ENCODE assay signal across 9 cellular contexts in genomic region chr3:161069441-161070251, GRCh38. TPM values are rescaled to one million over a fixed set of nuclear protein-coding genes. Genes with fewer than 3 reads are reported as not detected.
DNase-seq lines count a peak whose midpoint lies in the region; ATAC-seq and TF ChIP-seq lines count a peak whose summit lies in the region.
"Had no signal": no experiment of that assay in that cellular context is flagged by ENCODE, and none has a peak within 500 bp of the region (broad histone marks: within the 10 kb centered on the region; RNA-seq: fewer than 3 reads in every experiment).

No MANE protein-coding gene starts in this region.

- ATAC-seq in GM19468 (IDR thresholded peaks at IDR 0.05; ENCODE audit: extremely low read depth, unreplicated experiment) (peak; percentile 91), HG03457 (IDR thresholded peaks at IDR 0.05; ENCODE audit: unreplicated experiment) (peak; percentile 96)
- peak; percentile 82 for ATAC-seq in stimulated activated naive CD8-positive, alpha-beta T cell treated with anti-CD3 and anti-CD28 coated beads, Interleukin-15, amount 100 ng/mL, for 72 hours

- H3K4me3 Mint-ChIP-seq in stimulated activated naive CD8-positive, alpha-beta T cell treated with anti-CD3 and anti-CD28 coated beads, Interleukin-15, amount 100 ng/mL, for 72 hours = peak overlapping the region; percentile 5 to 27
- no peak overlapping the region for H3K4me3 Mint-ChIP-seq in Caco-2 (ENCODE audit: unreplicated experiment)

- H3K9me3 ChIP-seq in Caco-2 = no peaks in the 10 kb centered on the region

- DNase-seq in G401 (ENCODE audit: low spot score) (peak; percentile 59), SIG-M5 treated with dmso at 0.1 percent for 504 hours (lab: John Stamatoyannopoulos, UW; ENCODE audit: unreplicated experiment) (peak; percentile 96), fibroblast of the aortic adventitia (ENCODE audit: low read depth) (peak; percentile 83), COLO668 (lab: John Stamatoyannopoulos, UW; ENCODE audit: unreplicated experiment) (no peak), Caco-2 (no peak)
- DNase-seq in stimulated activated naive CD8-positive, alpha-beta T cell treated with anti-CD3 and anti-CD28 coated beads, Interleukin-15, amount 100 ng/mL, for 72 hours = peak in 1 of 2 donors; percentile 27

- peaks cover 77% of the 10 kb centered on the region for H3K4me1 Mint-ChIP-seq in stimulated activated naive CD8-positive, alpha-beta T cell treated with anti-CD3 and anti-CD28 coated beads, Interleukin-15, amount 100 ng/mL, for 72 hours
- no peaks in the 10 kb centered on the region for H3K4me1 Mint-ChIP-seq in Caco-2 (ENCODE audit: low read depth, unreplicated experiment)

- H3K36me3 Mint-ChIP-seq in Caco-2 (ENCODE audit: insufficient read depth, unreplicated experiment) = no peaks in the 10 kb centered on the region

- peak overlapping the region in 1 of 2 donors; percentile 80 for H3K27ac Mint-ChIP-seq in stimulated activated naive CD8-positive, alpha-beta T cell treated with anti-CD3 and anti-CD28 coated beads, Interleukin-15, amount 100 ng/mL, for 72 hours
- no peak overlapping the region for H3K27ac Mint-ChIP-seq in Caco-2 (ENCODE audit: unreplicated experiment)

- H3K27me3 ChIP-seq in Caco-2 (replicated peaks; ENCODE audit: control insufficient read depth, insufficient read depth, low read length) = no peaks in the 10 kb centered on the region

- H3K4me1 ChIP-seq in Caco-2 = no peaks in the 10 kb centered on the region
- H3K4me1 ChIP-seq: parathyroid adenoma had no signal

- CTCF ChIA-PET in Caco-2 (lab: Charles Lee) = no interaction called here

- intact Hi-C loops in Caco-2 (cut with micrococcal nuclease; ENCODE audit: unreplicated experiment) = no loop called here

- no peaks in the 10 kb centered on the region for H3K9me3 Mint-ChIP-seq in stimulated activated naive CD8-positive, alpha-beta T cell treated with anti-CD3 and anti-CD28 coated beads, Interleukin-15, amount 100 ng/mL, for 72 hours
- no peaks in the 10 kb centered on the region for H3K9me3 Mint-ChIP-seq in Caco-2 (ENCODE audit: unreplicated experiment)

- no peaks in the 10 kb centered on the region for H3K27me3 Mint-ChIP-seq in stimulated activated naive CD8-positive, alpha-beta T cell treated with anti-CD3 and anti-CD28 coated beads, Interleukin-15, amount 100 ng/mL, for 72 hours
- H3K27me3 Mint-ChIP-seq in Caco-2 (ENCODE audit: insufficient read depth, unreplicated experiment) = no peaks in the 10 kb centered on the region

- TF ChIP-seq CTCF in fibroblast of the aortic adventitia (IDR thresholded peaks at IDR 0.05; ENCODE audit: insufficient read depth, low read length) = no peak
- TF ChIP-seq CTCF in Caco-2 (IDR thresholded peaks at IDR 0.05; ENCODE audit: insufficient read depth in 1 of 2, low read depth in 1 of 2, low read length in 1 of 2, severe bottlenecking in 1 of 2, unreplicated experiment in 1 of 2) = no peak

- in situ Hi-C loops in G401 (cut with HindIII; ENCODE audit: low sequenced_read_pairs) = no loop called here

- POLR2A ChIA-PET in Caco-2 (lab: Charles Lee) = no interaction called here

- no TSS peak for BruUV-seq in Caco-2 (replicated peaks; lab: Mats Ljungman, UMichigan)

- no peaks in the 10 kb centered on the region for H3K36me3 ChIP-seq in Caco-2 (ENCODE audit: control insufficient read depth, insufficient read depth, low read length)

- H3K4me3 ChIP-seq in fibroblast of the aortic adventitia (ENCODE audit: low read depth, low read length) (no peak overlapping the region), Caco-2 (ENCODE audit: low read depth, low read length) (no peak overlapping the region)

RNA-seq across cellular contexts. Expression of gene B3GALNT1, which starts 35.5 kb away (rescaled TPM):
- not detected in 2 replicates for total RNA-seq in G401 (2014; rRNA removed; shearing (Covaris generic))
- total RNA-seq in fibroblast of the aortic adventitia (ENCODE audit: low replicate concordance) (14.2 and 28.5 TPM in 2 replicates), Caco-2 (2022) (8.2 and 9.0 TPM in 2 replicates)

Comparison
In these comparisons a context has a peak if more than half of its experiments do, and no peak if none do; other contexts are left out.
1. DNase-seq: peak in G401 (single experiment), SIG-M5 treated with dmso at 0.1 percent for 504 hours (single experiment) and fibroblast of the aortic adventitia (single experiment); none in COLO668 (single experiment) and Caco-2 (0 of 2).
2. Peak in every context shown above with its lines, with median percentiles within 50 percentile points of each other: ATAC-seq.